In genomic region chr15:71411538-71412482, GRCh38 we compare ENCODE assay signal across 1 cellular context.
TF ChIP-seq lines count a peak whose summit lies in the region.

No MANE protein-coding gene starts in this region.

TF ChIP-seq in GM23338, 12 proteins besides CTCF, POLR2A, EP300 and RAD21 (continued from another document):
- TF ChIP-seq REST (IDR thresholded peaks at IDR 0.05; ENCODE audit: unreplicated experiment) (no peak), EZH2 (IDR thresholded peaks at IDR 0.05; ENCODE audit: low read depth, unreplicated experiment) (no peak)
TF ChIP-seq in GM23338: peak in this region for 0.
